Comparison of ENCODE assay signal across 8 cellular contexts in genomic region chr6:29723666-29724588, GRCh38. TPM values are rescaled to one million over a fixed set of nuclear protein-coding genes. Genes with fewer than 3 reads are reported as not detected.
A peak's percentile ranks its signal among the peaks of the same experiment; 100 is the strongest.
DNase-seq lines count a peak whose midpoint lies in the region; ATAC-seq and TF ChIP-seq lines count a peak whose summit lies in the region.

No MANE protein-coding gene starts in this region.

- peaks cover 54% of the 10 kb centered on the region for H3K4me1 Mint-ChIP-seq in dendritic cell treated with granulocyte-macrophage colony-stimulating factor and Interleukin-4, amounts not matched to agents 40 ng/mL and 50 ng/mL, for 4 days (ENCODE audit: low read depth)

- H3K4me3 ChIP-seq in GM12865 (ENCODE audit: low read depth, low read length) = peak overlapping the region; percentile 97
- H3K4me3 ChIP-seq in mesodermal cell (ENCODE audit: extremely low read depth, insufficient read depth, low read length, poor library complexity, severe bottlenecking) = peak overlapping the region; percentile 44

- ATAC-seq in HG02943 (IDR thresholded peaks at IDR 0.05; ENCODE audit: low read depth, unreplicated experiment) = peak; percentile 54

- peak overlapping the region; percentile 89 for H3K27ac Mint-ChIP-seq in dendritic cell treated with granulocyte-macrophage colony-stimulating factor and Interleukin-4, amounts not matched to agents 40 ng/mL and 50 ng/mL, for 4 days

- H3K4me1 ChIP-seq in mesodermal cell (ENCODE audit: control insufficient read depth, insufficient read depth, low read length, poor library complexity, severe bottlenecking) = no peaks in the 10 kb centered on the region

- TF ChIP-seq CTCF in GM12865 (IDR thresholded peaks at IDR 0.05; ENCODE audit: insufficient read depth, low read depth, low read length, missing control alignments) = no peak

- intact Hi-C loops in dendritic cell treated with granulocyte-macrophage colony-stimulating factor and Interleukin-4, amounts not matched to agents 40 ng/mL and 50 ng/mL, for 4 days (cut with micrococcal nuclease) = no loop called here

- peaks cover 56% of the 10 kb centered on the region for H3K36me3 Mint-ChIP-seq in dendritic cell treated with granulocyte-macrophage colony-stimulating factor and Interleukin-4, amounts not matched to agents 40 ng/mL and 50 ng/mL, for 4 days (ENCODE audit: low read depth)

- H3K4me3 Mint-ChIP-seq in dendritic cell treated with granulocyte-macrophage colony-stimulating factor and Interleukin-4, amounts not matched to agents 40 ng/mL and 50 ng/mL, for 4 days = peak overlapping the region; percentile 88

- H3K27me3 Mint-ChIP-seq in dendritic cell treated with granulocyte-macrophage colony-stimulating factor and Interleukin-4, amounts not matched to agents 40 ng/mL and 50 ng/mL, for 4 days = no peaks in the 10 kb centered on the region

- H3K27ac ChIP-seq in mesodermal cell (ENCODE audit: low read depth, low read length, severe bottlenecking) = no peak overlapping the region

- 6 to 7% methylated on average over 46 to 74 of the region's 76 CpGs for whole genome bisulfite sequencing in mesodermal cell (ENCODE audit: insufficient coverage in 2 of 2), 2 experiments

- H3K9me3 ChIP-seq in mesodermal cell (ENCODE audit: control insufficient read depth, low read length) = no peaks in the 10 kb centered on the region

- no peaks in the 10 kb centered on the region for H3K36me3 ChIP-seq in mesodermal cell (ENCODE audit: control insufficient read depth, insufficient read depth, low read length)

- no peaks in the 10 kb centered on the region for H3K9me3 Mint-ChIP-seq in dendritic cell treated with granulocyte-macrophage colony-stimulating factor and Interleukin-4, amounts not matched to agents 40 ng/mL and 50 ng/mL, for 4 days

- DNase-seq in GM12865 (ENCODE audit: low read depth) (peak; percentile 75), putamen (ENCODE audit: low spot score) (no peak), H4 (ENCODE audit: low spot score) (no peak)
- DNase-seq in activated CD4-positive, alpha-beta T cell treated with anti-CD3 and anti-CD28 coated beads for 48 hours = peak; percentile 78
- DNase-seq in stimulated activated CD8-positive, alpha-beta memory T cell treated with anti-CD3 and anti-CD28 coated beads, Interleukin-4, amount 100 ng/mL, for 24 hours (ENCODE audit: low read depth) = peak; percentile 77

RNA-seq across cellular contexts. Expression of gene HLA-F, which starts 0.7 kb away (rescaled TPM):
- 1.6 TPM for polyA plus RNA-seq in mesodermal cell (2013, experiment 1 of 2)
- 0.51 TPM for polyA plus RNA-seq in mesodermal cell (2013, experiment 2 of 2)
- 17.5 and 20.3 TPM in 2 replicates for total RNA-seq in H4 (2014; rRNA removed; shearing (Covaris generic))

RNA-seq across cellular contexts. Expression of gene ZFP57, which starts 43.0 kb away (rescaled TPM):
- polyA plus RNA-seq in mesodermal cell (2013, experiment 1 of 2) = not detected
- not detected for polyA plus RNA-seq in mesodermal cell (2013, experiment 2 of 2)
- total RNA-seq in H4 (2014; rRNA removed; shearing (Covaris generic)) = not detected in 2 replicates

Comparison
In these comparisons a context has a peak if more than half of its experiments do, and no peak if none do; other contexts are left out.
1. DNase-seq: peak in GM12865 (single experiment), activated CD4-positive, alpha-beta T cell treated with anti-CD3 and anti-CD28 coated beads for 48 hours (single experiment) and stimulated activated CD8-positive, alpha-beta memory T cell treated with anti-CD3 and anti-CD28 coated beads, Interleukin-4, amount 100 ng/mL, for 24 hours (single experiment); none in putamen (single experiment) and H4 (single experiment).